15 cellular contexts compared by ENCODE assay signal in the genomic region with DNA sequence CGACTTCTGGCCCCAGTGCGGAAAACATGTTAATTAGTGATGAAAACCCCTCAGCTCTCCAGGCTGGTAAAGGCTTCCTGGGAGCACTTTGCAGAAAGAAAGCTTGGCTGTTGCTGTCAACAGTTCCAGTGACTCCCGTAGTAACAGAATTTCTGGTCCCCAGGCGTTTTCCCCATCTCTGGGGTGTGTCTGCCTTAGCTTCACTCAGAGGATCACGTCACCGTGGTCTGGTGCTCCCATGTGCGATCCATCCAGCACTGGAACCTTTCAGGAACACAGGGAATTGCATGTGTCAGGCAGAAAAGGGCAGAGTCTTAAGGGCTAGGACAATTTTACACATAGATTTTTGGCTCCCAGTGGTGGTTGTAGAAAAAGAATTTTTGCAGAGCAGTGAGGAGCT.
A peak's percentile ranks its signal among the peaks of the same experiment; 100 is the strongest.
DNase-seq lines count a peak whose midpoint lies in the region; ATAC-seq and TF ChIP-seq lines count a peak whose summit lies in the region.
"Had no signal": no experiment of that assay in that cellular context is flagged by ENCODE, and none has a peak within 500 bp of the region (broad histone marks: within the 10 kb centered on the region; RNA-seq: fewer than 3 reads in every experiment).

No MANE protein-coding gene starts in this region.

- WGBS in heart right ventricle, 2 donors, result 75 to 76% methylated on average over 7 of the region's 7 CpGs
- whole genome bisulfite sequencing in psoas muscle, 3 donors, result 86 to 94% (median 90%) methylated on average over 7 of the region's 7 CpGs

- no peaks in the 10 kb centered on the region for H3K27me3 ChIP-seq in BE2C
- no peaks in the 10 kb centered on the region for H3K27me3 ChIP-seq in PC-3 (ENCODE audit: low read length)
- no peaks in the 10 kb centered on the region for H3K27me3 ChIP-seq in heart right ventricle
- no peaks in the 10 kb centered on the region for H3K27me3 ChIP-seq in psoas muscle (ENCODE audit: insufficient read depth in 3 of 3, low read length in 2 of 3)

- no peak overlapping the region for H2AFZ ChIP-seq in PC-3 (ENCODE audit: low read length)

- intact Hi-C loops in PC-3 (cut with micrococcal nuclease), result loop anchor here (2.0 to 10.0 kb wide), 3 partner anchors 39 to 893 kb away; partner anchors contain the start of gene PLPP3
- intact Hi-C loops in heart right ventricle (cut with DNase I), result no loop called here
- intact Hi-C loops in psoas muscle (cut with DNase I), result no loop called here

- H3K79me2 ChIP-seq in PC-3 (ENCODE audit: low read length), result no peaks in the 10 kb centered on the region

- H3K9me2 ChIP-seq in PC-3 (replicated peaks; ENCODE audit: low read length), result no peaks in the 10 kb centered on the region

- H3K4me3 ChIP-seq in BE2C (ENCODE audit: low read depth, low read length), result no peak overlapping the region
- H3K4me3 ChIP-seq in PC-3 (ENCODE audit: low read length), result no peak overlapping the region
- H3K4me3 ChIP-seq in heart right ventricle, result no peak overlapping the region
- H3K4me3 ChIP-seq in psoas muscle, result no peak overlapping the region
- H3K4me3 ChIP-seq: HAP-1 had no signal

- H3K36me3 ChIP-seq in BE2C (no peaks in the 10 kb centered on the region), PC-3 (ENCODE audit: low read depth, low read length) (peaks cover 6% of the 10 kb centered on the region; the same call in 1 of the 2 replicates), heart right ventricle (no peaks in the 10 kb centered on the region), psoas muscle (ENCODE audit: insufficient read depth in 1 of 2, low read depth in 1 of 2) (no peaks in the 10 kb centered on the region)
- H3K36me3 ChIP-seq: HAP-1 had no signal

- CTCF ChIA-PET in PC-3 (lab: Charles Lee), result no interaction called here

- H3K27ac ChIP-seq in PC-3 (ENCODE audit: low read length) (0 out of 2 replicates have a peak overlapping the region, but pooled peaks have one; percentile 88), heart right ventricle (no peak overlapping the region), psoas muscle (no peak overlapping the region)

- H3K9ac ChIP-seq in PC-3 (ENCODE audit: low read length), result no peak overlapping the region

- TF ChIP-seq CTCF in BE2C (IDR thresholded peaks at IDR 0.05; ENCODE audit: low read depth, low read length) (no peak), PC-3 (conservative IDR thresholded peaks at IDR 0.05; ENCODE audit: low read depth, low read length) (no peak), heart right ventricle (IDR thresholded peaks at IDR 0.05) (no peak), psoas muscle (IDR thresholded peaks at IDR 0.05) (no peak)

- no TSS peak for BruUV-seq in PC-3 (replicated peaks; lab: Mats Ljungman, UMichigan)

- POLR2A ChIA-PET in PC-3 (lab: Charles Lee; ENCODE audit: unreplicated experiment), result no interaction called here

- H3K9me3 ChIP-seq in BE2C (no peaks in the 10 kb centered on the region), PC-3 (ENCODE audit: low read length) (peaks cover 8% of the 10 kb centered on the region; the same call in 1 of the 2 replicates), heart right ventricle (peaks cover 0 to 12% (median 0%) of the 10 kb centered on the region in 11 donors), psoas muscle (no peaks in the 10 kb centered on the region)
- H3K9me3 ChIP-seq: HAP-1 had no signal

- no peaks in the 10 kb centered on the region for H4K20me1 ChIP-seq in PC-3 (ENCODE audit: low read length)

- H3K4me2 ChIP-seq in PC-3 (ENCODE audit: low read length), result no peak overlapping the region

- H3K4me1 ChIP-seq in BE2C (no peaks in the 10 kb centered on the region), PC-3 (ENCODE audit: insufficient read depth, low read length) (peaks cover 23% of the 10 kb centered on the region), heart right ventricle (no peaks in the 10 kb centered on the region), psoas muscle (no peaks in the 10 kb centered on the region)
- H3K4me1 ChIP-seq: HAP-1 had no signal

- H3F3A ChIP-seq in PC-3 (ENCODE audit: low read length, unreplicated experiment), result peaks cover 4% of the 10 kb centered on the region

- DNase-seq in BE2C, result peak; percentile 31
- no peak for DNase-seq in PC-3
- peak in 1 of 2 donors; percentile 10 for DNase-seq in heart right ventricle
- DNase-seq in psoas muscle, result peak; percentile 39 to 50
- no peak for DNase-seq in NCI-H1694 treated with DMSO at 0.1 percent for 48 hours (lab: John Stamatoyannopoulos, UW)
- DNase-seq: CD4-positive, alpha-beta T cell; KBM-7; NCI-H1436 treated with DMSO at 0.1 percent for 48 hours; NCI-H2081; NCI-H2227 treated with DMSO at 0.1 percent for 48 hours; NCI-H524; SW 1271 had no signal

- ATAC-seq in PC-3 (no peak), heart right ventricle (peak in 5 of 8 donors; percentile 38 to 89 (median 50)), psoas muscle (no peak), SK-N-SH treated with all-trans-retinoic acid at 6 μM for 48 hours (no peak), HG02588 (IDR thresholded peaks at IDR 0.05; ENCODE audit: unreplicated experiment) (no peak)

TF ChIP-seq in SK-N-SH treated with all-trans-retinoic acid at 6 μM for 48 hours, 23 proteins besides CTCF, POLR2A, EP300 and RAD21:
- TF ChIP-seq ZNF8 (CRISPR knock-in tag; IDR thresholded peaks at IDR 0.05), result no peak

Comparison
In these comparisons a context has a peak if more than half of its experiments do, and no peak if none do; other contexts are left out.
1. DNase-seq: peak in BE2C (single experiment) and psoas muscle (2 of 2); none in PC-3 (single experiment) and NCI-H1694 treated with DMSO at 0.1 percent for 48 hours (single experiment).
2. ATAC-seq: peak in heart right ventricle (5 of 8); none in PC-3 (single experiment), psoas muscle (0 of 4), SK-N-SH treated with all-trans-retinoic acid at 6 μM for 48 hours (single experiment) and HG02588 (single experiment).